ENCODE assay signal across 17 cellular contexts in genomic region chr6:143539723-143540122, GRCh38. TPM values are rescaled to one million over a fixed set of nuclear protein-coding genes. Genes with fewer than 3 reads are reported as not detected.
DNase-seq lines count a peak whose midpoint lies in the region; ATAC-seq and TF ChIP-seq lines count a peak whose summit lies in the region.
"Had no signal": no experiment of that assay in that cellular context is flagged by ENCODE, and none has a peak within 500 bp of the region (broad histone marks: within the 10 kb centered on the region; RNA-seq: fewer than 3 reads in every experiment).

No MANE protein-coding gene starts in this region.

- H3K9me3 ChIP-seq in Loucy (ENCODE audit: insufficient read depth, low read depth, low read length) (no peaks in the 10 kb centered on the region), HAP-1 (no peaks in the 10 kb centered on the region)
- H3K9me3 ChIP-seq: BLaER1, left ventricle myocardium inferior, ovary, tibial nerve had no signal

- ATAC-seq in GM19452 (IDR thresholded peaks at IDR 0.05; ENCODE audit: unreplicated experiment) = no peak
- ATAC-seq in GM21447 (IDR thresholded peaks at IDR 0.05; ENCODE audit: unreplicated experiment) = no peak

- H3K27me3 ChIP-seq in Loucy (ENCODE audit: insufficient read depth, low read length, poor library complexity, severe bottlenecking) (no peaks in the 10 kb centered on the region), HAP-1 (ENCODE audit: low read depth) (peaks cover 1% of the 10 kb centered on the region; the same call in 1 of the 2 replicates)
- H3K27me3 ChIP-seq: BLaER1, ovary, tibial nerve had no signal

- no peaks in the 10 kb centered on the region for H4K20me1 ChIP-seq in Loucy (ENCODE audit: insufficient read depth, low read length, poor library complexity, severe bottlenecking)
- H4K20me1 ChIP-seq: BLaER1 had no signal

- H3K36me3 ChIP-seq in Loucy (ENCODE audit: insufficient read depth, low read length) (no peaks in the 10 kb centered on the region), HAP-1 (replicated peaks) (no peaks in the 10 kb centered on the region)
- H3K36me3 ChIP-seq: BLaER1, left ventricle myocardium inferior, ovary, tibial nerve had no signal

- in situ Hi-C loops in HAP-1 (cut with MboI; ENCODE audit: low sequenced_read_pairs) = no loop called here

- peaks cover 6% of the 10 kb centered on the region for H3K36me3 Mint-ChIP-seq in activated CD4-positive, alpha-beta T cell treated with anti-CD3 and anti-CD28 coated beads, Interleukin-2, amount 10 ng/mL, durations not matched to agents 24 days and 14 days (ENCODE audit: low read depth)
- H3K36me3 Mint-ChIP-seq in activated T-helper 1 cell treated with anti-CD3 and anti-CD28 coated beads, Interleukin-12 subunit alpha, Interleukin-12 subunit beta, Interleukin-2, Interleukin-4 antibody, amounts not matched to agents 30 ng/mL and 10 ng/mL and 1 ng/mL, durations not matched to agents 14 hours and 24 hours and 36 hours (ENCODE audit: low read depth) = peaks cover 8% of the 10 kb centered on the region

- peak overlapping the region; percentile 30 for H3K4me3 Mint-ChIP-seq in activated CD4-positive, alpha-beta T cell treated with anti-CD3 and anti-CD28 coated beads, Interleukin-2, amount 10 ng/mL, durations not matched to agents 24 days and 14 days
- H3K4me3 Mint-ChIP-seq in activated T-helper 1 cell treated with anti-CD3 and anti-CD28 coated beads, Interleukin-12 subunit alpha, Interleukin-12 subunit beta, Interleukin-2, Interleukin-4 antibody, amounts not matched to agents 30 ng/mL and 10 ng/mL and 1 ng/mL, durations not matched to agents 14 hours and 24 hours and 36 hours = peak overlapping the region; percentile 26

- H3K27me3 Mint-ChIP-seq in activated CD4-positive, alpha-beta T cell treated with anti-CD3 and anti-CD28 coated beads, Interleukin-2, amount 10 ng/mL, durations not matched to agents 24 days and 14 days = no peaks in the 10 kb centered on the region
- H3K27me3 Mint-ChIP-seq in activated T-helper 1 cell treated with anti-CD3 and anti-CD28 coated beads, Interleukin-12 subunit alpha, Interleukin-12 subunit beta, Interleukin-2, Interleukin-4 antibody, amounts not matched to agents 30 ng/mL and 10 ng/mL and 1 ng/mL, durations not matched to agents 14 hours and 24 hours and 36 hours (ENCODE audit: insufficient read depth) = no peaks in the 10 kb centered on the region

- no peak overlapping the region for H3K9ac ChIP-seq in Loucy (ENCODE audit: low read depth, low read length, poor library complexity, severe bottlenecking)
- H3K9ac ChIP-seq: BLaER1 had no signal

- H3K4me3 ChIP-seq in Loucy (ENCODE audit: low read length, poor library complexity, severe bottlenecking) (no peak overlapping the region), HAP-1 (no peak overlapping the region)
- H3K4me3 ChIP-seq: BLaER1, left ventricle myocardium inferior, ovary, tibial nerve had no signal

- peaks cover 53% of the 10 kb centered on the region for H3K79me2 ChIP-seq in Loucy (ENCODE audit: insufficient read depth, low read length)

- no peaks in the 10 kb centered on the region for H3K9me3 Mint-ChIP-seq in activated CD4-positive, alpha-beta T cell treated with anti-CD3 and anti-CD28 coated beads, Interleukin-2, amount 10 ng/mL, durations not matched to agents 24 days and 14 days
- no peaks in the 10 kb centered on the region for H3K9me3 Mint-ChIP-seq in activated T-helper 1 cell treated with anti-CD3 and anti-CD28 coated beads, Interleukin-12 subunit alpha, Interleukin-12 subunit beta, Interleukin-2, Interleukin-4 antibody, amounts not matched to agents 30 ng/mL and 10 ng/mL and 1 ng/mL, durations not matched to agents 14 hours and 24 hours and 36 hours

- peaks cover 35% of the 10 kb centered on the region for H3K4me1 ChIP-seq in Loucy (ENCODE audit: insufficient read depth, low read length, poor library complexity, severe bottlenecking)
- H3K4me1 ChIP-seq in HAP-1 = peaks cover 16% of the 10 kb centered on the region

- intact Hi-C loops in activated CD4-positive, alpha-beta T cell treated with anti-CD3 and anti-CD28 coated beads, Interleukin-2, amount 10 ng/mL, durations not matched to agents 24 days and 14 days (cut with micrococcal nuclease) = loop anchor here (5.0 to 10.0 kb wide), 3 partner anchors 268 to 595 kb away; partner anchors contain the start of genes HIVEP2 and LTV1
- intact Hi-C loops in activated T-helper 1 cell treated with anti-CD3 and anti-CD28 coated beads, Interleukin-12 subunit alpha, Interleukin-12 subunit beta, Interleukin-2, Interleukin-4 antibody, amounts not matched to agents 30 ng/mL and 10 ng/mL and 1 ng/mL, durations not matched to agents 14 hours and 24 hours and 36 hours (cut with micrococcal nuclease) = loop anchor here (10.0 kb wide), 2 partner anchors 595 to 695 kb away; partner anchors contain the start of gene HIVEP2

- TF ChIP-seq CTCF in Loucy (conservative IDR thresholded peaks at IDR 0.05; ENCODE audit: low read length) = peak; percentile 26; the same call in 1 of the 2 replicates

- peak overlapping the region; percentile 78 for H3K4me2 ChIP-seq in Loucy (ENCODE audit: low read depth, low read length, poor library complexity, severe bottlenecking)

- peak overlapping the region; percentile 64 for H3K27ac Mint-ChIP-seq in activated CD4-positive, alpha-beta T cell treated with anti-CD3 and anti-CD28 coated beads, Interleukin-2, amount 10 ng/mL, durations not matched to agents 24 days and 14 days
- peak overlapping the region; percentile 34 for H3K27ac Mint-ChIP-seq in activated T-helper 1 cell treated with anti-CD3 and anti-CD28 coated beads, Interleukin-12 subunit alpha, Interleukin-12 subunit beta, Interleukin-2, Interleukin-4 antibody, amounts not matched to agents 30 ng/mL and 10 ng/mL and 1 ng/mL, durations not matched to agents 14 hours and 24 hours and 36 hours

- H3F3A ChIP-seq in Loucy (ENCODE audit: low read depth) = 0 out of 2 replicates have a peak, but pooled peaks cover 4% of the 10 kb centered on the region

- H3K4me1 Mint-ChIP-seq in activated CD4-positive, alpha-beta T cell treated with anti-CD3 and anti-CD28 coated beads, Interleukin-2, amount 10 ng/mL, durations not matched to agents 24 days and 14 days = peaks cover 58% of the 10 kb centered on the region
- peaks cover 58% of the 10 kb centered on the region for H3K4me1 Mint-ChIP-seq in activated T-helper 1 cell treated with anti-CD3 and anti-CD28 coated beads, Interleukin-12 subunit alpha, Interleukin-12 subunit beta, Interleukin-2, Interleukin-4 antibody, amounts not matched to agents 30 ng/mL and 10 ng/mL and 1 ng/mL, durations not matched to agents 14 hours and 24 hours and 36 hours (ENCODE audit: low read depth)

- H2AFZ ChIP-seq in Loucy (ENCODE audit: low read length) = no peak overlapping the region

- no peak for DNase-seq in activated CD4-positive, alpha-beta T cell treated with anti-CD3 and anti-CD28 coated beads, Interleukin-2, amount 10 ng/mL, durations not matched to agents 24 days and 14 days
- DNase-seq in activated CD4-positive, alpha-beta T cell treated with anti-CD3 and anti-CD28 coated beads for 48 hours = no peak
- no peak for DNase-seq in activated T-helper 1 cell treated with anti-CD3 and anti-CD28 coated beads, Interleukin-12 subunit alpha, Interleukin-12 subunit beta, Interleukin-2, Interleukin-4 antibody, amounts not matched to agents 30 ng/mL and 10 ng/mL and 1 ng/mL, durations not matched to agents 14 hours and 24 hours and 36 hours (ENCODE audit: low spot score)
- DNase-seq in mucosa of gallbladder (ENCODE audit: low spot score) (peak; percentile 37), HAP-1 (ENCODE audit: low spot score in 2 of 2) (no peak)
- DNase-seq: 8988T; activated CD8-positive, alpha-beta memory T cell treated with anti-CD3 and anti-CD28 coated beads, Interleukin-2, amount 50 U/mL, for 4 hours; foreskin melanocyte; IMR-90; left ventricle myocardium inferior; NCI-H1092 treated with DMSO at 0.1 percent for 48 hours; ovary had no signal

- H3K9me2 ChIP-seq in Loucy (replicated peaks; ENCODE audit: low read depth, low read length) = no peaks in the 10 kb centered on the region

RNA-seq across cellular contexts. Expression of gene FUCA2, which starts 28.2 kb away (rescaled TPM):
- total RNA-seq in activated CD4-positive, alpha-beta T cell treated with anti-CD3 and anti-CD28 coated beads, Interleukin-2, amount 10 ng/mL, durations not matched to agents 24 days and 14 days = 14.4 and 16.1 TPM in 2 replicates
- total RNA-seq in activated T-helper 1 cell treated with anti-CD3 and anti-CD28 coated beads, Interleukin-12 subunit alpha, Interleukin-12 subunit beta, Interleukin-2, Interleukin-4 antibody, amounts not matched to agents 30 ng/mL and 10 ng/mL and 1 ng/mL, durations not matched to agents 14 hours and 24 hours and 36 hours = 15.7 and 16.3 TPM in 2 replicates
- total RNA-seq in mucosa of gallbladder = 62.7 TPM
